In genomic region chr10:12375076-12375504, GRCh38 we compare ENCODE assay signal across 17 cellular contexts.
"Had no signal": no experiment of that assay in that cellular context is flagged by ENCODE, and none has a peak within 500 bp of the region (broad histone marks: within the 10 kb centered on the region; RNA-seq: fewer than 3 reads in every experiment).

No MANE protein-coding gene starts in this region.

- H3K4me3 Mint-ChIP-seq: activated CD4-positive, alpha-beta T cell treated with anti-CD3 and anti-CD28 coated beads for 36 hours; activated CD8-positive, alpha-beta T cell treated with anti-CD3 and anti-CD28 coated beads for 36 hours; activated naive CD4-positive, alpha-beta T cell treated with anti-CD3 and anti-CD28 coated beads, Interleukin-2, amount 10 ng/mL, durations not matched to agents 7 days and 5 days; brain; endodermal cell; mesothelial cell of epicardium; stimulated activated effector memory CD8-positive, alpha-beta T cell treated with anti-CD3 and anti-CD28 coated beads, Interleukin-12 subunit alpha, Interleukin-12 subunit beta, amount 100 ng/mL, for 72 hours; T-helper 2 cell treated with Interferon-gamma antibody and Interleukin-4, amounts not matched to agents 5 μg/mL and 100 μg/mL, for 36 hours; type B pancreatic cell had no signal

- H3K27me3 ChIP-seq: right atrium auricular region had no signal

- H3K27ac Mint-ChIP-seq: activated CD4-positive, alpha-beta T cell treated with anti-CD3 and anti-CD28 coated beads for 36 hours; activated CD8-positive, alpha-beta T cell treated with anti-CD3 and anti-CD28 coated beads for 36 hours; activated naive CD4-positive, alpha-beta T cell treated with anti-CD3 and anti-CD28 coated beads, Interleukin-2, amount 10 ng/mL, durations not matched to agents 7 days and 5 days; endodermal cell; mesothelial cell of epicardium; stimulated activated effector memory CD8-positive, alpha-beta T cell treated with anti-CD3 and anti-CD28 coated beads, Interleukin-12 subunit alpha, Interleukin-12 subunit beta, amount 100 ng/mL, for 72 hours; T-helper 2 cell treated with Interferon-gamma antibody and Interleukin-4, amounts not matched to agents 5 μg/mL and 100 μg/mL, for 36 hours; type B pancreatic cell had no signal

- H3K9me3 Mint-ChIP-seq: activated CD8-positive, alpha-beta T cell treated with anti-CD3 and anti-CD28 coated beads for 36 hours; activated naive CD4-positive, alpha-beta T cell treated with anti-CD3 and anti-CD28 coated beads, Interleukin-2, amount 10 ng/mL, durations not matched to agents 7 days and 5 days; endodermal cell; mesothelial cell of epicardium; stimulated activated effector memory CD8-positive, alpha-beta T cell treated with anti-CD3 and anti-CD28 coated beads, Interleukin-12 subunit alpha, Interleukin-12 subunit beta, amount 100 ng/mL, for 72 hours; T-helper 2 cell treated with Interferon-gamma antibody and Interleukin-4, amounts not matched to agents 5 μg/mL and 100 μg/mL, for 36 hours; type B pancreatic cell had no signal

- H3K4me2 ChIP-seq: smooth muscle cell had no signal

- H3K27me3 Mint-ChIP-seq: activated CD4-positive, alpha-beta T cell treated with anti-CD3 and anti-CD28 coated beads for 36 hours; activated CD8-positive, alpha-beta T cell treated with anti-CD3 and anti-CD28 coated beads for 36 hours; activated naive CD4-positive, alpha-beta T cell treated with anti-CD3 and anti-CD28 coated beads, Interleukin-2, amount 10 ng/mL, durations not matched to agents 7 days and 5 days; type B pancreatic cell had no signal

- H3K36me3 ChIP-seq: right atrium auricular region had no signal

- H3K4me3 ChIP-seq: right atrium auricular region, smooth muscle cell had no signal

- DNase-seq: activated CD4-positive, alpha-beta T cell treated with anti-CD3 and anti-CD28 coated beads for 36 hours; activated CD8-positive, alpha-beta memory T cell treated with anti-CD3 and anti-CD28 coated beads, Interleukin-2, amount 50 U/mL, for 48 hours; activated CD8-positive, alpha-beta T cell treated with anti-CD3 and anti-CD28 coated beads for 36 hours; activated naive CD4-positive, alpha-beta T cell treated with anti-CD3 and anti-CD28 coated beads, Interleukin-2, amount 10 ng/mL, durations not matched to agents 7 days and 5 days; amniotic stem cell; cerebellar nuclear complex; endodermal cell; erythroblast; glutamatergic neuron; SW 1271 had no signal

- H3K9me3 ChIP-seq: right atrium auricular region had no signal

- H3K4me1 Mint-ChIP-seq: activated naive CD4-positive, alpha-beta T cell treated with anti-CD3 and anti-CD28 coated beads, Interleukin-2, amount 10 ng/mL, durations not matched to agents 7 days and 5 days; endodermal cell; mesothelial cell of epicardium had no signal

- H3K36me3 Mint-ChIP-seq: activated naive CD4-positive, alpha-beta T cell treated with anti-CD3 and anti-CD28 coated beads, Interleukin-2, amount 10 ng/mL, durations not matched to agents 7 days and 5 days; mesothelial cell of epicardium; stimulated activated effector memory CD8-positive, alpha-beta T cell treated with anti-CD3 and anti-CD28 coated beads, Interleukin-12 subunit alpha, Interleukin-12 subunit beta, amount 100 ng/mL, for 72 hours; type B pancreatic cell had no signal
